Comparison of ENCODE assay signal across 20 cellular contexts in the genomic region with DNA sequence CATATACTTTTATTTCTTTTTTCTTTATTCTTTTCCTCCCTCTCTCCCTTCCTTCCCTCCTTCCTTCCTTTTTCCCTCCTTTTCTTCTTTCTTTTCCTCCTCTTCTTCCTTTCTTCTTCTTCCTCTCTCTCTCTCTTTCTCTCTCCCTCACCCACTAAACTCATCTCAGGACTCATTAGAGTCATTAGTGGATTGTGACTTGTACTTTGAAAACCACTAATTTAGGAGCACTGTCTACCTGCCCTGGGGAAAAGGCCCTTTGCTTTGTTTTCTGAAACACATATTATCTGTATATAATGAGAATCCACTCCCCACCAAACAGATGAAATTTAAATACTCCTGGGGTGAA.
A peak's percentile ranks its signal among the peaks of the same experiment; 100 is the strongest.
DNase-seq lines count a peak whose midpoint lies in the region; ATAC-seq lines count a peak whose summit lies in the region.
"Had no signal": no experiment of that assay in that cellular context is flagged by ENCODE, and none has a peak within 500 bp of the region (broad histone marks: within the 10 kb centered on the region; RNA-seq: fewer than 3 reads in every experiment).

No MANE protein-coding gene starts in this region.

- no peak overlapping the region for H3K4me3 Mint-ChIP-seq in T-helper 1 cell treated with Interleukin-12 subunit alpha and Interleukin-12 subunit beta and Interleukin-4 antibody, amounts not matched to agents 30 μg/mL and 1 μg/mL, for 36 hours
- no peak overlapping the region for H3K4me3 Mint-ChIP-seq in activated CD8-positive, alpha-beta T cell treated with anti-CD3 and anti-CD28 coated beads, Interleukin-2, amount 10 ng/mL, durations not matched to agents 7 days and 5 days
- peak overlapping the region; percentile 30 to 86 (median 65) for H3K4me3 Mint-ChIP-seq in naive thymus-derived CD8-positive, alpha-beta T cell
- H3K4me3 Mint-ChIP-seq: HFFc6 had no signal

- intact Hi-C loops in Right ventricle myocardium inferior (cut with DNase I) = no loop called here

- H3K9me3 Mint-ChIP-seq in T-helper 1 cell treated with Interleukin-12 subunit alpha and Interleukin-12 subunit beta and Interleukin-4 antibody, amounts not matched to agents 30 μg/mL and 1 μg/mL, for 36 hours = no peaks in the 10 kb centered on the region
- H3K9me3 Mint-ChIP-seq in activated CD8-positive, alpha-beta T cell treated with anti-CD3 and anti-CD28 coated beads, Interleukin-2, amount 10 ng/mL, durations not matched to agents 7 days and 5 days (ENCODE audit: insufficient read depth) = no peaks in the 10 kb centered on the region
- no peaks in the 10 kb centered on the region for H3K9me3 Mint-ChIP-seq in naive thymus-derived CD8-positive, alpha-beta T cell
- H3K9me3 Mint-ChIP-seq: HFFc6 had no signal

- ATAC-seq in GM19463 (IDR thresholded peaks at IDR 0.05; ENCODE audit: unreplicated experiment) = peak; percentile 31
- no peak for ATAC-seq in activated CD8-positive, alpha-beta T cell treated with anti-CD3 and anti-CD28 coated beads, Interleukin-2, amount 10 ng/mL, durations not matched to agents 7 days and 5 days
- no peak for ATAC-seq in naive thymus-derived CD8-positive, alpha-beta T cell
- no peak for ATAC-seq in Right ventricle myocardium inferior
- ATAC-seq: body of pancreas, psoas muscle, SK-N-SH treated with all-trans-retinoic acid at 6 μM for 48 hours had no signal

- H3K27ac Mint-ChIP-seq in T-helper 1 cell treated with Interleukin-12 subunit alpha and Interleukin-12 subunit beta and Interleukin-4 antibody, amounts not matched to agents 30 μg/mL and 1 μg/mL, for 36 hours = peak overlapping the region; percentile 12
- H3K27ac Mint-ChIP-seq in activated CD8-positive, alpha-beta T cell treated with anti-CD3 and anti-CD28 coated beads, Interleukin-2, amount 10 ng/mL, durations not matched to agents 7 days and 5 days = peak overlapping the region; percentile 62
- H3K27ac Mint-ChIP-seq in naive thymus-derived CD8-positive, alpha-beta T cell = peak overlapping the region; percentile 93 to 99 (median 96)
- H3K27ac Mint-ChIP-seq: HFFc6 had no signal

- CTCF ChIA-PET in activated CD8-positive, alpha-beta T cell treated with anti-CD3 and anti-CD28 coated beads, Interleukin-2, amount 10 ng/mL, durations not matched to agents 7 days and 5 days (lab: Charles Lee) = interaction anchor here (0.6 to 1.0 kb wide), 2 partner anchors 11 to 389 kb away, joined by 3 read pairs; no protein-coding TSS in a partner anchor

- POLR2A ChIA-PET in activated CD8-positive, alpha-beta T cell treated with anti-CD3 and anti-CD28 coated beads, Interleukin-2, amount 10 ng/mL, durations not matched to agents 7 days and 5 days (lab: Charles Lee) = interaction anchor here (2.8 kb wide), 1 partner anchor 10 kb away, joined by 33 read pairs; no protein-coding TSS in a partner anchor
- POLR2A ChIA-PET in naive thymus-derived CD8-positive, alpha-beta T cell (lab: Charles Lee) = interaction anchor here (1.0 to 6.2 kb wide), 4 partner anchors 9 to 173 kb away, joined by 4 to 107 read pairs (median 8); partner anchors contain the start of gene ASF1A

- DNase-seq in T-helper 1 cell (no peak), Right ventricle myocardium inferior (ENCODE audit: missing footprints) (no peak), NOMO-1 treated with dmso at 0.1 percent for 144 hours (lab: John Stamatoyannopoulos, UW; ENCODE audit: unreplicated experiment) (no peak)
- DNase-seq in activated CD8-positive, alpha-beta T cell treated with anti-CD3 and anti-CD28 coated beads, Interleukin-2, amount 10 ng/mL, durations not matched to agents 7 days and 5 days = no peak
- DNase-seq in naive thymus-derived CD8-positive, alpha-beta T cell = no peak
- DNase-seq in activated effector memory CD4-positive, alpha-beta T cell treated with Interleukin-2 at 50 U/mL for 16 hours = no peak
- DNase-seq: activated CD8-positive, alpha-beta memory T cell treated with anti-CD3 and anti-CD28 coated beads for 24 hours; BE2C; body of pancreas; colonic mucosa; HFFc6; islet precursor cell; mammary epithelial cell; NCI-H1436; NCI-H2171; NCI-H774; psoas muscle had no signal

- no peaks in the 10 kb centered on the region for H3K27me3 Mint-ChIP-seq in T-helper 1 cell treated with Interleukin-12 subunit alpha and Interleukin-12 subunit beta and Interleukin-4 antibody, amounts not matched to agents 30 μg/mL and 1 μg/mL, for 36 hours (ENCODE audit: low read depth)
- no peaks in the 10 kb centered on the region for H3K27me3 Mint-ChIP-seq in activated CD8-positive, alpha-beta T cell treated with anti-CD3 and anti-CD28 coated beads, Interleukin-2, amount 10 ng/mL, durations not matched to agents 7 days and 5 days (ENCODE audit: low read depth)
- no peaks in the 10 kb centered on the region for H3K27me3 Mint-ChIP-seq in naive thymus-derived CD8-positive, alpha-beta T cell

- no peaks in the 10 kb centered on the region for H3K36me3 Mint-ChIP-seq in T-helper 1 cell treated with Interleukin-12 subunit alpha and Interleukin-12 subunit beta and Interleukin-4 antibody, amounts not matched to agents 30 μg/mL and 1 μg/mL, for 36 hours (ENCODE audit: low read depth)
- H3K36me3 Mint-ChIP-seq in activated CD8-positive, alpha-beta T cell treated with anti-CD3 and anti-CD28 coated beads, Interleukin-2, amount 10 ng/mL, durations not matched to agents 7 days and 5 days (ENCODE audit: low read depth) = no peaks in the 10 kb centered on the region
- H3K36me3 Mint-ChIP-seq in naive thymus-derived CD8-positive, alpha-beta T cell = no peaks in the 10 kb centered on the region

- H3K4me1 Mint-ChIP-seq in T-helper 1 cell treated with Interleukin-12 subunit alpha and Interleukin-12 subunit beta and Interleukin-4 antibody, amounts not matched to agents 30 μg/mL and 1 μg/mL, for 36 hours (ENCODE audit: low read depth) = peaks cover 35% of the 10 kb centered on the region
- H3K4me1 Mint-ChIP-seq in activated CD8-positive, alpha-beta T cell treated with anti-CD3 and anti-CD28 coated beads, Interleukin-2, amount 10 ng/mL, durations not matched to agents 7 days and 5 days (ENCODE audit: low read depth) = peaks cover 56% of the 10 kb centered on the region
- peaks cover 39 to 77% (median 70%) of the 10 kb centered on the region in 4 donors for H3K4me1 Mint-ChIP-seq in naive thymus-derived CD8-positive, alpha-beta T cell

Comparison
In these comparisons a context has a peak if more than half of its experiments do, and no peak if none do; other contexts are left out.
1. H3K27ac Mint-ChIP-seq: peak in every context shown above with its lines; median percentile 96 in naive thymus-derived CD8-positive, alpha-beta T cell; 62 in activated CD8-positive, alpha-beta T cell treated with anti-CD3 and anti-CD28 coated beads, Interleukin-2, amount 10 ng/mL, durations not matched to agents 7 days and 5 days; 12 in T-helper 1 cell treated with Interleukin-12 subunit alpha and Interleukin-12 subunit beta and Interleukin-4 antibody, amounts not matched to agents 30 μg/mL and 1 μg/mL, for 36 hours.
2. H3K4me3 Mint-ChIP-seq: peak in naive thymus-derived CD8-positive, alpha-beta T cell (10 of 10); none in T-helper 1 cell treated with Interleukin-12 subunit alpha and Interleukin-12 subunit beta and Interleukin-4 antibody, amounts not matched to agents 30 μg/mL and 1 μg/mL, for 36 hours (single experiment) and activated CD8-positive, alpha-beta T cell treated with anti-CD3 and anti-CD28 coated beads, Interleukin-2, amount 10 ng/mL, durations not matched to agents 7 days and 5 days (single experiment).